8 cellular contexts compared by ENCODE assay signal in genomic region chr12:109573029-109573913, GRCh38. TPM values are rescaled to one million over a fixed set of nuclear protein-coding genes. Genes with fewer than 3 reads are reported as not detected.
DNase-seq lines count a peak whose midpoint lies in the region; ATAC-seq and TF ChIP-seq lines count a peak whose summit lies in the region.

Gene MMAB, minus strand, starts transcription at chr12:109573504. Its CDS starts 24 bp downstream, at chr12:109573480.
Gene MVK, plus strand, starts transcription at chr12:109573794. Its CDS starts 1,029 bp downstream, at chr12:109574823.

- H3K9ac ChIP-seq in fibroblast of lung (ENCODE audit: insufficient read depth, low read length): peak within 1 kb of the TSS; percentile 84

- H3K4me2 ChIP-seq in fibroblast of lung (ENCODE audit: extremely low read depth, insufficient read depth, low read length): peak within 1 kb of the TSS; percentile 88

- TF ChIP-seq CTCF in LNCaP clone FGC (IDR thresholded peaks at IDR 0.05; ENCODE audit: control insufficient read depth, extremely low read depth, insufficient read depth) (no peak), RWPE1 (conservative IDR thresholded peaks at IDR 0.05; ENCODE audit: low read depth) (no peak), fibroblast of lung (conservative IDR thresholded peaks at IDR 0.05 in 1 of 2, IDR thresholded peaks at IDR 0.05 in 1 of 2; ENCODE audit: low read depth in 1 of 2, low read length in 2 of 2) (no peak)

- no peaks in the 10 kb centered on the region for H3K9me3 ChIP-seq in fibroblast of lung (ENCODE audit: control insufficient read depth, insufficient read depth, low read depth, low read length)
- no peaks in the 10 kb centered on the region for H3K9me3 ChIP-seq in naive thymus-derived CD4-positive, alpha-beta T cell (ENCODE audit: control insufficient read depth in 2 of 3, low read length in 3 of 3)

- peak; percentile 97 for ATAC-seq in activated T-helper 17 cell treated with anti-CD3 and anti-CD28 coated beads, Interleukin-2, amount 50 U/mL, for 72 hours (replicated peaks)
- peak; percentile 97 for ATAC-seq in naive thymus-derived CD4-positive, alpha-beta T cell
- ATAC-seq in stimulated activated naive B cell treated with anti-CD40 and anti-IgM and Interleukin-4, amounts not matched to agents 10 μg/mL and 1 μg/mL and 100 μg/mL, for 72 hours (replicated peaks): peak; percentile 94

- H3K27me3 Mint-ChIP-seq in activated T-helper 17 cell treated with anti-CD3 and anti-CD28 coated beads, Interleukin-2, amount 50 U/mL, for 72 hours: no peaks in the 10 kb centered on the region
- H3K27me3 Mint-ChIP-seq in naive thymus-derived CD4-positive, alpha-beta T cell: no peaks in the 10 kb centered on the region
- H3K27me3 Mint-ChIP-seq in stimulated activated naive B cell treated with anti-CD40 and anti-IgM and Interleukin-4, amounts not matched to agents 10 μg/mL and 1 μg/mL and 100 μg/mL, for 72 hours: no peaks in the 10 kb centered on the region

- peak within 1 kb of the TSS; percentile 88 for H3K4me3 Mint-ChIP-seq in activated T-helper 17 cell treated with anti-CD3 and anti-CD28 coated beads, Interleukin-2, amount 50 U/mL, for 72 hours
- H3K4me3 Mint-ChIP-seq in naive thymus-derived CD4-positive, alpha-beta T cell: peak within 1 kb of the TSS; percentile 90 to 97 (median 94)
- peak within 1 kb of the TSS; percentile 92 to 99 for H3K4me3 Mint-ChIP-seq in stimulated activated naive B cell treated with anti-CD40 and anti-IgM and Interleukin-4, amounts not matched to agents 10 μg/mL and 1 μg/mL and 100 μg/mL, for 72 hours

- peaks cover 8% of the 10 kb centered on the region for H3K36me3 ChIP-seq in fibroblast of lung (ENCODE audit: control insufficient read depth, insufficient read depth, low read length)
- H3K36me3 ChIP-seq in naive thymus-derived CD4-positive, alpha-beta T cell (ENCODE audit: control insufficient read depth in 2 of 3, insufficient read depth in 3 of 3, low read length in 3 of 3): peaks cover 0 to 34% (median 0%) of the 10 kb centered on the region in 3 experiments

- peak within 1 kb of the TSS; percentile 88 for H3K27ac Mint-ChIP-seq in activated T-helper 17 cell treated with anti-CD3 and anti-CD28 coated beads, Interleukin-2, amount 50 U/mL, for 72 hours
- H3K27ac Mint-ChIP-seq in naive thymus-derived CD4-positive, alpha-beta T cell: peak within 1 kb of the TSS; percentile 87 to 100 (median 95)
- H3K27ac Mint-ChIP-seq in stimulated activated naive B cell treated with anti-CD40 and anti-IgM and Interleukin-4, amounts not matched to agents 10 μg/mL and 1 μg/mL and 100 μg/mL, for 72 hours: peak within 1 kb of the TSS; percentile 99

- H3K4me1 ChIP-seq in fibroblast of lung (ENCODE audit: control insufficient read depth, extremely low read depth, insufficient read depth, low read length): no peaks in the 10 kb centered on the region
- peaks cover 13 to 16% of the 10 kb centered on the region in 2 donors for H3K4me1 ChIP-seq in naive thymus-derived CD4-positive, alpha-beta T cell (ENCODE audit: control insufficient read depth in 2 of 2, insufficient read depth in 2 of 2, low read length in 2 of 2)

- peaks cover 17% of the 10 kb centered on the region for H3K4me1 Mint-ChIP-seq in activated T-helper 17 cell treated with anti-CD3 and anti-CD28 coated beads, Interleukin-2, amount 50 U/mL, for 72 hours
- H3K4me1 Mint-ChIP-seq in naive thymus-derived CD4-positive, alpha-beta T cell: peaks cover 9 to 39% (median 36%) of the 10 kb centered on the region in 7 donors
- H3K4me1 Mint-ChIP-seq in stimulated activated naive B cell treated with anti-CD40 and anti-IgM and Interleukin-4, amounts not matched to agents 10 μg/mL and 1 μg/mL and 100 μg/mL, for 72 hours: peaks cover 23 to 42% of the 10 kb centered on the region in 2 donors

- H3K9me3 Mint-ChIP-seq in activated T-helper 17 cell treated with anti-CD3 and anti-CD28 coated beads, Interleukin-2, amount 50 U/mL, for 72 hours: no peaks in the 10 kb centered on the region
- H3K9me3 Mint-ChIP-seq in naive thymus-derived CD4-positive, alpha-beta T cell: peaks cover 0 to 3% (median 0%) of the 10 kb centered on the region in 11 donors
- no peaks in the 10 kb centered on the region for H3K9me3 Mint-ChIP-seq in stimulated activated naive B cell treated with anti-CD40 and anti-IgM and Interleukin-4, amounts not matched to agents 10 μg/mL and 1 μg/mL and 100 μg/mL, for 72 hours

- peaks cover 71% of the 10 kb centered on the region for H3K36me3 Mint-ChIP-seq in activated T-helper 17 cell treated with anti-CD3 and anti-CD28 coated beads, Interleukin-2, amount 50 U/mL, for 72 hours (ENCODE audit: low read depth)
- H3K36me3 Mint-ChIP-seq in naive thymus-derived CD4-positive, alpha-beta T cell: peaks cover 0 to 28% (median 8%) of the 10 kb centered on the region in 5 donors
- H3K36me3 Mint-ChIP-seq in stimulated activated naive B cell treated with anti-CD40 and anti-IgM and Interleukin-4, amounts not matched to agents 10 μg/mL and 1 μg/mL and 100 μg/mL, for 72 hours: peaks cover 30 to 51% of the 10 kb centered on the region in 2 donors

- no peaks in the 10 kb centered on the region for H3K79me2 ChIP-seq in fibroblast of lung (ENCODE audit: control insufficient read depth, insufficient read depth, low read length)

- H3K27ac ChIP-seq in RWPE1 (peak within 1 kb of the TSS; percentile 81), fibroblast of lung (ENCODE audit: insufficient read depth, low read length) (peak within 1 kb of the TSS; percentile 91)
- H3K27ac ChIP-seq in naive thymus-derived CD4-positive, alpha-beta T cell (ENCODE audit: low read depth, low read length): peak within 1 kb of the TSS; percentile 95

- H3K27me3 ChIP-seq in fibroblast of lung (ENCODE audit: control insufficient read depth, insufficient read depth, low read length): no peaks in the 10 kb centered on the region
- no peaks in the 10 kb centered on the region for H3K27me3 ChIP-seq in naive thymus-derived CD4-positive, alpha-beta T cell (ENCODE audit: control insufficient read depth in 2 of 2, insufficient read depth in 2 of 2, low read length in 2 of 2)

- CTCF ChIA-PET in RWPE1 (lab: Yijun Ruan, JAX): interaction anchor here (0.5 to 1.1 kb wide), 5 partner anchors 9 to 199 kb away, joined by 3 read pairs; no protein-coding TSS in a partner anchor
- CTCF ChIA-PET in naive thymus-derived CD4-positive, alpha-beta T cell (lab: Charles Lee): interaction anchor here (0.6 to 2.0 kb wide), 3 partner anchors 25 to 1649 kb away, joined by 3 to 7 read pairs (median 5); no protein-coding TSS in a partner anchor

- peak; percentile 99 for DNase-seq in Daoy (ENCODE audit: low read depth)
- peak; percentile 83 for DNase-seq in GOT3 (lab: John Stamatoyannopoulos, UW)
- peak; percentile 99 for DNase-seq in LNCaP clone FGC (ENCODE audit: low read depth)
- DNase-seq in RWPE1 (ENCODE audit: low spot score): peak; percentile 99
- peak; percentile 99 for DNase-seq in fibroblast of lung (ENCODE audit: low read depth in 2 of 2)
- peak; percentile 87 to 99 (median 99) for DNase-seq in naive thymus-derived CD4-positive, alpha-beta T cell
- DNase-seq in stimulated activated naive B cell treated with anti-CD40 and anti-IgM and Interleukin-4, amounts not matched to agents 10 μg/mL and 1 μg/mL and 100 μg/mL, for 72 hours: peak; percentile 99

- intact Hi-C loops in naive thymus-derived CD4-positive, alpha-beta T cell (cut with micrococcal nuclease): loop anchor here (1.0 to 10.0 kb wide), 14 partner anchors 96 to 1812 kb away; partner anchors contain the start of genes FAM222A (in 2 of the 2), FICD (in 2 of the 2), GLTP (in 2 of the 2) and KCTD10 (in 2 of the 2)

- peak within 1 kb of the TSS; percentile 91 for H3K4me3 ChIP-seq in LNCaP clone FGC (ENCODE audit: low read depth, low read length)
- peak within 1 kb of the TSS; percentile 74 to 85 (median 82) for H3K4me3 ChIP-seq in fibroblast of lung (replicated peaks in 1 of 4; ENCODE audit: control extremely low read depth in 1 of 4, insufficient read depth in 1 of 4, low read depth in 3 of 4, low read length in 4 of 4)
- peak within 1 kb of the TSS; percentile 75 for H3K4me3 ChIP-seq in naive thymus-derived CD4-positive, alpha-beta T cell (ENCODE audit: low read length)

- POLR2A ChIA-PET in RWPE1 (lab: Yijun Ruan, JAX; ENCODE audit: low non-redundant PET): interaction anchor here (1.0 kb wide), 1 partner anchor 9 kb away, joined by 3 read pairs; no protein-coding TSS in a partner anchor
- POLR2A ChIA-PET in naive thymus-derived CD4-positive, alpha-beta T cell (lab: Charles Lee): interaction anchor here (0.5 to 1.6 kb wide), 4 partner anchors 17 to 290 kb away, joined by 3 to 9 read pairs (median 4); partner anchors contain the start of genes KCTD10 and UBE3B

- H4K20me1 ChIP-seq in fibroblast of lung (ENCODE audit: control insufficient read depth, extremely low read depth, insufficient read depth, low read length): no peaks in the 10 kb centered on the region

- peak within 1 kb of the TSS; percentile 86 for H2AFZ ChIP-seq in fibroblast of lung (ENCODE audit: low read length)

RNA-seq across cellular contexts. Expression of gene MMAB, which starts in this region (rescaled TPM):
- 24.5 and 29.3 TPM in 2 replicates for total RNA-seq in Daoy (2014; rRNA removed; shearing (Covaris generic))
- 10 to 100 TPM; 17.8 to 22.2 TPM for total RNA-seq in activated T-helper 17 cell treated with anti-CD3 and anti-CD28 coated beads, Interleukin-2, amount 50 U/mL, for 72 hours
- total RNA-seq in fibroblast of lung: 32.6 and 56.1 TPM in 2 replicates
- 31.5 and 36.8 TPM in 2 replicates for polyA plus RNA-seq in fibroblast of lung
- 60.5 and 63.5 TPM in 2 replicates for polyA plus RNA-seq in fibroblast of lung (2012)
- polyA minus RNA-seq in fibroblast of lung (ENCODE audit: low replicate concordance): 23.5 and 33.1 TPM in 2 replicates
- 10 to 100 TPM; 13.5 to 24.7 (median 20.1) TPM for total RNA-seq in naive thymus-derived CD4-positive, alpha-beta T cell
- polyA plus RNA-seq in naive thymus-derived CD4-positive, alpha-beta T cell: 10 to 100 TPM; 26.6 to 43.3 TPM

RNA-seq across cellular contexts. Expression of gene MVK, which starts in this region (rescaled TPM):
- total RNA-seq in Daoy (2014; rRNA removed; shearing (Covaris generic)): 23.6 and 30.9 TPM in 2 replicates
- total RNA-seq in activated T-helper 17 cell treated with anti-CD3 and anti-CD28 coated beads, Interleukin-2, amount 50 U/mL, for 72 hours: 10 to 100 TPM; 10.7 to 15.6 TPM
- total RNA-seq in fibroblast of lung: 10.0 and 22.1 TPM in 2 replicates
- 12.3 and 18.8 TPM in 2 replicates for polyA plus RNA-seq in fibroblast of lung
- 22.9 and 30.2 TPM in 2 replicates for polyA plus RNA-seq in fibroblast of lung (2012)
- polyA minus RNA-seq in fibroblast of lung (ENCODE audit: low replicate concordance): 16.5 and 20.4 TPM in 2 replicates
- 10 to 100 TPM; 10.0 to 14.8 (median 11.7) TPM for total RNA-seq in naive thymus-derived CD4-positive, alpha-beta T cell
- 1 to 10 TPM; 1.7 to 3.4 TPM for polyA plus RNA-seq in naive thymus-derived CD4-positive, alpha-beta T cell

Comparison
In these comparisons a context has a peak if more than half of its experiments do, and no peak if none do; other contexts are left out.
1. Peak in every context shown above with its lines: DNase-seq, ATAC-seq, H3K4me3 ChIP-seq and H3K27ac ChIP-seq.